23 cellular contexts compared by ENCODE assay signal in genomic region chr12:112792743-112793142, GRCh38. TPM values are rescaled to one million over a fixed set of nuclear protein-coding genes. Genes with fewer than 3 reads are reported as not detected.
DNase-seq lines count a peak whose midpoint lies in the region; ATAC-seq and TF ChIP-seq lines count a peak whose summit lies in the region.
"Had no signal": no experiment of that assay in that cellular context is flagged by ENCODE, and none has a peak within 500 bp of the region (broad histone marks: within the 10 kb centered on the region; RNA-seq: fewer than 3 reads in every experiment).

No MANE protein-coding gene starts in this region.

- no peak overlapping the region for H3K4me3 ChIP-seq in H7 (ENCODE audit: insufficient read depth, low read depth, low read length)
- H3K4me3 ChIP-seq in SK-N-SH (ENCODE audit: low read depth in 2 of 2, low read length in 1 of 2): peak overlapping the region in 1 of 2 experiments; percentile 48; a peak in 2 of 4 replicates
- H3K4me3 ChIP-seq in dorsolateral prefrontal cortex: peak overlapping the region in 56 of 59 donors; percentile 14 to 65 (median 50)
- H3K4me3 ChIP-seq in neural cell (ENCODE audit: low read length): peak overlapping the region; percentile 67
- H3K4me3 ChIP-seq: A549 had no signal

- no peaks in the 10 kb centered on the region for H3K9me2 ChIP-seq in SK-N-SH
- H3K9me2 ChIP-seq in neural cell (ENCODE audit: insufficient read depth, low read length): no peaks in the 10 kb centered on the region

- H3K79me2 ChIP-seq in SK-N-SH (ENCODE audit: insufficient read depth): no peaks in the 10 kb centered on the region
- H3K79me2 ChIP-seq in neural cell (replicated peaks; ENCODE audit: insufficient read depth, low read length): no peaks in the 10 kb centered on the region

- intact Hi-C loops in dorsolateral prefrontal cortex (cut with DNase I): no loop called here
- intact Hi-C loops in Right ventricle myocardium inferior (cut with DNase I): no loop called here

- no peak for TF ChIP-seq EP300 in SK-N-SH (IDR thresholded peaks at IDR 0.05; ENCODE audit: borderline replicate concordance in 1 of 2, low read depth in 1 of 2, low read length in 1 of 2)
- TF ChIP-seq EP300 in neural cell (conservative IDR thresholded peaks at IDR 0.05; ENCODE audit: poor library complexity, severe bottlenecking): no peak

- POLR2A ChIA-PET in SK-N-SH (lab: Yijun Ruan, JAX): interaction anchor here (0.7 to 1.6 kb wide), 3 partner anchors 23 to 98 kb away, joined by 3 to 6 read pairs (median 4); no protein-coding TSS in a partner anchor

- H3K9ac ChIP-seq in SK-N-SH: no peak overlapping the region
- no peak overlapping the region for H3K9ac ChIP-seq in neural cell (ENCODE audit: low read length)

- H2AFZ ChIP-seq in SK-N-SH (ENCODE audit: low read depth): no peak overlapping the region
- H2AFZ ChIP-seq in neural cell (ENCODE audit: low read depth, low read length): no peak overlapping the region

- H3K36me3 ChIP-seq in H7 (replicated peaks; ENCODE audit: control insufficient read depth, insufficient read depth, low read length) (no peaks in the 10 kb centered on the region), SK-N-SH (replicated peaks in 1 of 2; ENCODE audit: control insufficient read depth in 1 of 2, insufficient read depth in 2 of 2, low read length in 1 of 2) (no peaks in the 10 kb centered on the region), neural cell (ENCODE audit: insufficient read depth, low read length) (no peaks in the 10 kb centered on the region)

- ATAC-seq in Right ventricle myocardium inferior: no peak
- ATAC-seq: PC-3 had no signal

- H3K4me2 ChIP-seq in SK-N-SH (no peak overlapping the region), neural cell (ENCODE audit: low read length) (peak overlapping the region; percentile 50)

- H3F3A ChIP-seq in SK-N-SH (replicated peaks; ENCODE audit: insufficient read depth) (no peaks in the 10 kb centered on the region), neural cell (ENCODE audit: insufficient read depth, low read length, poor library complexity, severe bottlenecking) (no peaks in the 10 kb centered on the region)

- TF ChIP-seq RAD21 in SK-N-SH (IDR thresholded peaks at IDR 0.05; ENCODE audit: low read length) (peak; percentile 35), neural cell (conservative IDR thresholded peaks at IDR 0.05) (no peak)

- H3K4me1 ChIP-seq in SK-N-SH (ENCODE audit: control insufficient read depth in 1 of 2, insufficient read depth in 2 of 2, low read depth in 1 of 2, low read length in 1 of 2): peaks cover 7 to 43% of the 10 kb centered on the region in 2 experiments; a peak in 3 of 4 replicates

- H3K9me3 ChIP-seq in SK-N-SH (no peaks in the 10 kb centered on the region), neural cell (ENCODE audit: low read length) (no peaks in the 10 kb centered on the region)
- H3K9me3 ChIP-seq: A549 had no signal

- H4K20me1 ChIP-seq in SK-N-SH (ENCODE audit: insufficient read depth) (no peaks in the 10 kb centered on the region), neural cell (ENCODE audit: insufficient read depth) (no peaks in the 10 kb centered on the region)

- DNase-seq in H7 (peak; percentile 13), SK-N-SH (peak; percentile 27), dorsolateral prefrontal cortex (peak in 1 of 10 donors; percentile 34), NCI-H2029 treated with DMSO at 0.1 percent for 48 hours (lab: John Stamatoyannopoulos, UW) (no peak), putamen (ENCODE audit: low spot score) (no peak), Right ventricle myocardium inferior (ENCODE audit: missing footprints) (no peak)
- DNase-seq in central memory CD4-positive, alpha-beta T cell: no peak
- DNase-seq: CD4-positive, CD25-positive, alpha-beta regulatory T cell; EL; HCEC 1CT; KG1; NCI-H1436 treated with DMSO at 0.1 percent for 48 hours; NCI-H1930; NCI-H226; NCI-H510A treated with DMSO at 0.1 percent for 48 hours; NCI-H82; PC-3; RPMI8226; SIG-M5 had no signal

- H3K27ac ChIP-seq in SK-N-SH (ENCODE audit: low read depth in 2 of 2, low read length in 1 of 2): peak overlapping the region in 1 of 2 experiments; percentile 98; a peak in 2 of 4 replicates
- peak overlapping the region in 48 of 59 donors; percentile 11 to 88 (median 67) for H3K27ac ChIP-seq in dorsolateral prefrontal cortex
- no peak overlapping the region for H3K27ac ChIP-seq in neural cell (ENCODE audit: low read length)
- H3K27ac ChIP-seq: A549 had no signal

- no peak for TF ChIP-seq CTCF in SK-N-SH (IDR thresholded peaks at IDR 0.05)
- TF ChIP-seq CTCF in dorsolateral prefrontal cortex (IDR thresholded peaks at IDR 0.05 in 54 of 56, conservative IDR thresholded peaks at IDR 0.05 in 2 of 56; ENCODE audit: low read depth in 1 of 56, partially characterized antibody in 56 of 56): no peak
- TF ChIP-seq CTCF in neural cell (IDR thresholded peaks at IDR 0.05; ENCODE audit: poor library complexity, severe bottlenecking): no peak

- WGBS in SK-N-SH (ENCODE audit: low lambda C conversion rate): 3% methylated on average over 5 of the region's 5 CpGs

- H3K27me3 ChIP-seq in H7 (ENCODE audit: control insufficient read depth, insufficient read depth, low read length) (peaks cover 15% of the 10 kb centered on the region), SK-N-SH (ENCODE audit: insufficient read depth) (no peaks in the 10 kb centered on the region), dorsolateral prefrontal cortex (peaks cover 0 to 41% (median 4%) of the 10 kb centered on the region in 45 donors), neural cell (ENCODE audit: insufficient read depth, low read depth, low read length) (peaks cover 55% of the 10 kb centered on the region)

- CTCF ChIA-PET in SK-N-SH (lab: Yijun Ruan, JAX): interaction anchor here (0.8 to 3.4 kb wide), 17 partner anchors 10 to 342 kb away, joined by 3 to 13 read pairs (median 5); partner anchors contain the start of gene OAS1

TF ChIP-seq in SK-N-SH, 30 proteins besides CTCF, POLR2A, EP300 and RAD21:
- TF ChIP-seq FOXM1 (IDR thresholded peaks at IDR 0.05; ENCODE audit: low read depth) (no peak), USF2 (IDR thresholded peaks at IDR 0.05; ENCODE audit: borderline replicate concordance, low read depth, low read length) (no peak), CHD2 (IDR thresholded peaks at IDR 0.05; ENCODE audit: low read length, partially characterized antibody) (no peak), SIN3A (IDR thresholded peaks at IDR 0.05; ENCODE audit: borderline replicate concordance, low read depth, low read length) (no peak), FOXJ3 (CRISPR knock-in tag; IDR thresholded peaks at IDR 0.05) (no peak)
- TF ChIP-seq, protein P1, sequence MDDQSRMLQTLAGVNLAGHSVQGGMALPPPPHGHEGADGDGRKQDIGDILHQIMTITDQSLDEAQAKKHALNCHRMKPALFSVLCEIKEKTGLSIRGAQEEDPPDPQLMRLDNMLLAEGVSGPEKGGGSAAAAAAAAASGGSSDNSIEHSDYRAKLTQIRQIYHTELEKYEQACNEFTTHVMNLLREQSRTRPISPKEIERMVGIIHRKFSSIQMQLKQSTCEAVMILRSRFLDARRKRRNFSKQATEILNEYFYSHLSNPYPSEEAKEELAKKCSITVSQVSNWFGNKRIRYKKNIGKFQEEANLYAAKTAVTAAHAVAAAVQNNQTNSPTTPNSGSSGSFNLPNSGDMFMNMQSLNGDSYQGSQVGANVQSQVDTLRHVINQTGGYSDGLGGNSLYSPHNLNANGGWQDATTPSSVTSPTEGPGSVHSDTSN (IDR thresholded peaks at IDR 0.05): no peak
TF ChIP-seq in SK-N-SH: peak in this region for 0.

TF ChIP-seq in neural cell, 6 proteins besides CTCF, POLR2A, EP300 and RAD21:
- TF ChIP-seq EZH2 (IDR thresholded peaks at IDR 0.05; ENCODE audit: borderline replicate concordance, insufficient read depth, low read length, poor library complexity, severe bottlenecking): no peak
- TF ChIP-seq REST (IDR thresholded peaks at IDR 0.05; ENCODE audit: borderline replicate concordance): no peak
- no peak for TF ChIP-seq TAF1 (IDR thresholded peaks at IDR 0.05; ENCODE audit: low read depth)
- no peak for TF ChIP-seq MXI1 (conservative IDR thresholded peaks at IDR 0.05; ENCODE audit: poor library complexity, severe bottlenecking)
- TF ChIP-seq POLR2AphosphoS5 (IDR thresholded peaks at IDR 0.05): no peak
- no peak for TF ChIP-seq SMC3 (conservative IDR thresholded peaks at IDR 0.05; ENCODE audit: poor library complexity)

RNA-seq across cellular contexts. Expression of gene RPH3A, which starts 1.2 kb away (rescaled TPM):
- total RNA-seq in H7 (2014; rRNA removed; shearing (Covaris generic)): not detected in 2 replicates
- polyA plus RNA-seq in SK-N-SH (2012; rRNA removed): 0.13 and 0.54 TPM in 2 replicates
- polyA plus RNA-seq in SK-N-SH (2012; cell fraction: cytosol; rRNA removed): 0.41 and 0.77 TPM in 2 replicates
- polyA plus RNA-seq in SK-N-SH (2012; cell fraction: nucleus; rRNA removed): 1.2 and 1.6 TPM in 2 replicates
- total RNA-seq in dorsolateral prefrontal cortex: 100 to 1,000 TPM in 114 of 120 experiments, 10 to 100 TPM in 6; 68.0 to 384 (median 219) TPM
- 2.9 and 6.7 TPM in 2 replicates for polyA plus RNA-seq in neural cell
- polyA minus RNA-seq in neural cell: 4.4 and 8.6 TPM in 2 replicates
- 0.14 TPM for total RNA-seq in Right ventricle myocardium inferior
- total RNA-seq: CD4-positive, CD25-positive, alpha-beta regulatory T cell; HT1080; PC-3 had no signal
- polyA plus RNA-seq: BJ; CD4-positive, CD25-positive, alpha-beta regulatory T cell had no signal

Comparison
In these comparisons a context has a peak if more than half of its experiments do, and no peak if none do; other contexts are left out.
1. DNase-seq: peak in H7 (single experiment) and SK-N-SH (single experiment); none in NCI-H2029 treated with DMSO at 0.1 percent for 48 hours (single experiment), putamen (single experiment), central memory CD4-positive, alpha-beta T cell (single experiment) and Right ventricle myocardium inferior (single experiment).
2. RNA of gene RPH3A, which starts 1.2 kb away (total RNA-seq): 68.0 to 384 TPM in dorsolateral prefrontal cortex; 0.14 TPM in Right ventricle myocardium inferior (single experiment) and not detected in H7; every median in the first group is over 10 times any median in the second.